1 cellular context compared by ENCODE assay signal in the genomic region with DNA sequence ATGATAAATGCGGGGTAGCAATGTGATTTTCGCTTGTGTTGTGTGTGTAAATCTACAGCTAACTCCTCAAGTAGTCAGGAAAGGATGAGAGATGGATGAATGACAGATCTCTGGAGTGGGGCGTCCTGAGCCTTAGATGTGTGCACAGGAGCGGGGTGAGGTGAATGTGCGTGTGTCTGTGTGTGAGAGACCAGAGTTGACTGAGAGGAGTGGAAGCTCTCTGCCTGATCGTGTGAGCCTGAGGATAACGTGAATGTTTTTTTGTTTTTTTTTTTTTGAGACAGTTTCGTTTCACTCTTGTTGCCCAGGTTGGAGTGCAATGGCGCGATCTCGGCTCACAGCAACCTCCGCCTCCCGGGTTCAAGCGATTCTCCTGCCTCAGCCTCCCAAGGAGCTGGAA.
TF ChIP-seq lines count a peak whose summit lies in the region.

No MANE protein-coding gene starts in this region.

TF ChIP-seq in HepG2, 621 proteins besides CTCF, POLR2A, EP300 and RAD21:
- TF ChIP-seq ZNF296 (CRISPR knock-in tag; conservative IDR thresholded peaks at IDR 0.05) (no peak), NFE2 (CRISPR knock-in tag; IDR thresholded peaks at IDR 0.05) (no peak), GATAD1 (CRISPR knock-in tag; IDR thresholded peaks at IDR 0.05) (no peak), ZNF891 (CRISPR knock-in tag; IDR thresholded peaks at IDR 0.05) (no peak)
